ENCODE assay signal across 8 cellular contexts in the genomic region with DNA sequence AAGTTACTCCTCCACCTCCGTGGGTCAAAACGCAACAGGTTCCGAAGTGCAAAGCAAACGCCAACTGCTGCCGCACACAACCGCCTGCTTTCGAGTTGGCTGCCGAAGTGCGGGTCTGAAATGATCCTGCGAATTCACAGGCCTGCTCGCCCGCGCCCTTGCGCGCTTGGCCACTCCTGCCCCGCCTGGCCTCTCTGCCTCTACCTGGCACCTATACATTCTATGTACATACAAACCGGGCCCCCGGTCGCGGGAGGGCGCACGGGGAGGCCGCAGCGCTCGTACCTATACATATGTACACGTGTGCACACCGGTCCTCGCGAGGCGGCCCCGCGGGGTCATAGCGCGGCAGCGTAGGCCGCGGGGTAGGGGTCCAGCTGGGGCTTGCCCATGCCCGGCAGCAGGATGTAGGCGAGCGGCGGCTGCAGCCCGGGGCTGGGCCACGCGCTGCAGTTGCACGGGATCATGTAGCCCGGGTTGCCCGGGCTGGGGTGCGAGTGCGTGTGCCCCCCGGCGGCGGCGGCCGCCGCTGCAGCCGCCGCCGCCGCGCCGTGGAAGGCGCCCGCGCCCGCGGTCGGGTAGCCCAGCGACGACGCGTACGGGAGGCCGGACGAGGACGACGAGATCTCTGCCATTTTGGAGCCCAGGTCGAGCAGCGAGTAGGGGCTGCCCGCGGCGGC. TPM values are rescaled to one million over a fixed set of nuclear protein-coding genes. Genes with fewer than 3 reads are reported as not detected.
DNase-seq lines count a peak whose midpoint lies in the region; TF ChIP-seq lines count a peak whose summit lies in the region.

No MANE protein-coding gene starts in this region.

- peak overlapping the region; percentile 36 for H3K4me3 Mint-ChIP-seq in activated CD4-positive, alpha-beta memory T cell treated with anti-CD3 and anti-CD28 coated beads for 36 hours
- H3K4me3 Mint-ChIP-seq in activated CD4-positive, alpha-beta memory T cell treated with anti-CD3 and anti-CD28 coated beads, Interleukin-2, amount 10 ng/mL, durations not matched to agents 7 days and 5 days = no peak overlapping the region
- H3K4me3 Mint-ChIP-seq in endothelial cell (ENCODE audit: unreplicated experiment) = peak overlapping the region; percentile 70

- H3K4me3 ChIP-seq in HAP-1 (peak overlapping the region; percentile 50), PC-9 (no peak overlapping the region)

- no peaks in the 10 kb centered on the region; the same call in 1 of the 2 replicates for H3K36me3 ChIP-seq in HAP-1 (replicated peaks)
- H3K36me3 ChIP-seq in PC-9 (ENCODE audit: low read depth) = no peaks in the 10 kb centered on the region

- peaks cover 21% of the 10 kb centered on the region for H3K4me1 Mint-ChIP-seq in activated CD4-positive, alpha-beta memory T cell treated with anti-CD3 and anti-CD28 coated beads for 36 hours (ENCODE audit: low read depth)
- peaks cover 20% of the 10 kb centered on the region for H3K4me1 Mint-ChIP-seq in activated CD4-positive, alpha-beta memory T cell treated with anti-CD3 and anti-CD28 coated beads, Interleukin-2, amount 10 ng/mL, durations not matched to agents 7 days and 5 days
- H3K4me1 Mint-ChIP-seq in endothelial cell (ENCODE audit: unreplicated experiment) = peaks cover 21% of the 10 kb centered on the region

- TF ChIP-seq CTCF in endothelial cell (IDR thresholded peaks at IDR 0.05; ENCODE audit: unreplicated experiment) (peak; percentile 36), PC-9 (conservative IDR thresholded peaks at IDR 0.05) (no peak)

- POLR2A ChIA-PET in activated CD4-positive, alpha-beta memory T cell treated with anti-CD3 and anti-CD28 coated beads for 36 hours (lab: Charles Lee) = no interaction called here
- POLR2A ChIA-PET in activated CD4-positive, alpha-beta memory T cell treated with anti-CD3 and anti-CD28 coated beads, Interleukin-2, amount 10 ng/mL, durations not matched to agents 7 days and 5 days (lab: Charles Lee) = no interaction called here
- POLR2A ChIA-PET in PC-9 (lab: Charles Lee; ENCODE audit: unreplicated experiment) = no interaction called here

- no TSS peak for BruUV-seq in PC-9 (replicated peaks; lab: Mats Ljungman, UMichigan)

- H3K4me2 ChIP-seq in PC-9 = no peak overlapping the region

- no peaks in the 10 kb centered on the region for H3K27me3 ChIP-seq in HAP-1 (ENCODE audit: low read depth)
- H3K27me3 ChIP-seq in PC-9 (ENCODE audit: insufficient read depth, low read depth) = peaks cover 59% of the 10 kb centered on the region

- intact Hi-C loops in activated CD4-positive, alpha-beta memory T cell treated with anti-CD3 and anti-CD28 coated beads for 36 hours (cut with micrococcal nuclease) = loop anchor here (5.0 to 10.0 kb wide), 2 partner anchors 34 to 444 kb away; no protein-coding TSS in a partner anchor
- intact Hi-C loops in PC-9 (cut with micrococcal nuclease; ENCODE audit: unreplicated experiment) = no loop called here

- in situ Hi-C loops in HAP-1 (cut with MboI; ENCODE audit: low sequenced_read_pairs) = loop anchor here (5.0 to 10.0 kb wide), 2 partner anchors 114 to 236 kb away; no protein-coding TSS in a partner anchor

- H3K27ac Mint-ChIP-seq in activated CD4-positive, alpha-beta memory T cell treated with anti-CD3 and anti-CD28 coated beads for 36 hours = no peak overlapping the region
- H3K27ac Mint-ChIP-seq in activated CD4-positive, alpha-beta memory T cell treated with anti-CD3 and anti-CD28 coated beads, Interleukin-2, amount 10 ng/mL, durations not matched to agents 7 days and 5 days = no peak overlapping the region
- H3K27ac Mint-ChIP-seq in endothelial cell (ENCODE audit: unreplicated experiment) = no peak overlapping the region

- H3K36me3 Mint-ChIP-seq in activated CD4-positive, alpha-beta memory T cell treated with anti-CD3 and anti-CD28 coated beads for 36 hours = peaks cover 2% of the 10 kb centered on the region
- H3K36me3 Mint-ChIP-seq in activated CD4-positive, alpha-beta memory T cell treated with anti-CD3 and anti-CD28 coated beads, Interleukin-2, amount 10 ng/mL, durations not matched to agents 7 days and 5 days (ENCODE audit: low read depth) = peaks cover 3% of the 10 kb centered on the region
- H3K36me3 Mint-ChIP-seq in endothelial cell (ENCODE audit: low read depth, unreplicated experiment) = peaks cover 3% of the 10 kb centered on the region

- H3K9me2 ChIP-seq in PC-9 (ENCODE audit: insufficient read depth) = no peaks in the 10 kb centered on the region

- H3K27me3 Mint-ChIP-seq in activated CD4-positive, alpha-beta memory T cell treated with anti-CD3 and anti-CD28 coated beads for 36 hours = peaks cover 72% of the 10 kb centered on the region
- H3K27me3 Mint-ChIP-seq in activated CD4-positive, alpha-beta memory T cell treated with anti-CD3 and anti-CD28 coated beads, Interleukin-2, amount 10 ng/mL, durations not matched to agents 7 days and 5 days = peaks cover 79% of the 10 kb centered on the region
- peaks cover 37% of the 10 kb centered on the region for H3K27me3 Mint-ChIP-seq in endothelial cell (ENCODE audit: unreplicated experiment)

- H3K9me3 ChIP-seq in HAP-1 (no peaks in the 10 kb centered on the region), PC-9 (ENCODE audit: insufficient read depth, low read depth) (no peaks in the 10 kb centered on the region)

- no peaks in the 10 kb centered on the region for H3F3A ChIP-seq in PC-9 (ENCODE audit: insufficient read depth, low read depth)

- CTCF ChIA-PET in activated CD4-positive, alpha-beta memory T cell treated with anti-CD3 and anti-CD28 coated beads for 36 hours (lab: Charles Lee) = interaction anchor here (1.1 to 1.3 kb wide), 2 partner anchors 90 to 256 kb away, joined by 3 read pairs; no protein-coding TSS in a partner anchor
- CTCF ChIA-PET in activated CD4-positive, alpha-beta memory T cell treated with anti-CD3 and anti-CD28 coated beads, Interleukin-2, amount 10 ng/mL, durations not matched to agents 7 days and 5 days (lab: Charles Lee) = no interaction called here
- CTCF ChIA-PET in PC-9 (lab: Charles Lee) = no interaction called here

- no peak overlapping the region for H3K27ac ChIP-seq in PC-9

- H3K4me1 ChIP-seq in HAP-1 = peaks cover 37% of the 10 kb centered on the region
- no peaks in the 10 kb centered on the region for H3K4me1 ChIP-seq in PC-9 (replicated peaks; ENCODE audit: insufficient read depth)

- H2AFZ ChIP-seq in PC-9 = no peak overlapping the region

- H3K79me2 ChIP-seq in PC-9 (ENCODE audit: low read depth) = no peaks in the 10 kb centered on the region

- H4K20me1 ChIP-seq in PC-9 (ENCODE audit: insufficient read depth) = no peaks in the 10 kb centered on the region

- DNase-seq in activated CD4-positive, alpha-beta memory T cell treated with anti-CD3 and anti-CD28 coated beads for 36 hours = peak; percentile 34
- DNase-seq in activated CD4-positive, alpha-beta memory T cell treated with anti-CD3 and anti-CD28 coated beads, Interleukin-2, amount 10 ng/mL, durations not matched to agents 7 days and 5 days = no peak
- DNase-seq in HAP-1 (ENCODE audit: low spot score in 2 of 2) (peak; percentile 51 to 72), NCI-H510A treated with DMSO at 0.1 percent for 48 hours (lab: John Stamatoyannopoulos, UW) (peak; percentile 36), endothelial cell (ENCODE audit: low spot score) (peak; percentile 55), retina (peak; percentile 72), PC-9 (no peak), SIG-M5 treated with dmso at 0.1 percent for 504 hours (lab: John Stamatoyannopoulos, UW; ENCODE audit: unreplicated experiment) (no peak)

- H3K9me3 Mint-ChIP-seq in activated CD4-positive, alpha-beta memory T cell treated with anti-CD3 and anti-CD28 coated beads for 36 hours = no peaks in the 10 kb centered on the region
- no peaks in the 10 kb centered on the region for H3K9me3 Mint-ChIP-seq in activated CD4-positive, alpha-beta memory T cell treated with anti-CD3 and anti-CD28 coated beads, Interleukin-2, amount 10 ng/mL, durations not matched to agents 7 days and 5 days
- no peaks in the 10 kb centered on the region for H3K9me3 Mint-ChIP-seq in endothelial cell (ENCODE audit: unreplicated experiment)

RNA-seq across cellular contexts. Expression of a gene that starts 1.3 kb away (rescaled TPM):
- not detected for total RNA-seq in activated CD4-positive, alpha-beta memory T cell treated with anti-CD3 and anti-CD28 coated beads for 36 hours
- not detected for total RNA-seq in activated CD4-positive, alpha-beta memory T cell treated with anti-CD3 and anti-CD28 coated beads, Interleukin-2, amount 10 ng/mL, durations not matched to agents 7 days and 5 days
- not detected for total RNA-seq in endothelial cell (ENCODE audit: unreplicated experiment)
- total RNA-seq in PC-9 (2021) = not detected in 2 replicates

Comparison
In these comparisons a context has a peak if more than half of its experiments do, and no peak if none do; other contexts are left out.
1. DNase-seq: peak in activated CD4-positive, alpha-beta memory T cell treated with anti-CD3 and anti-CD28 coated beads for 36 hours (single experiment), HAP-1 (2 of 2), NCI-H510A treated with DMSO at 0.1 percent for 48 hours (single experiment), endothelial cell (single experiment) and retina (single experiment); none in activated CD4-positive, alpha-beta memory T cell treated with anti-CD3 and anti-CD28 coated beads, Interleukin-2, amount 10 ng/mL, durations not matched to agents 7 days and 5 days (single experiment), PC-9 (0 of 2) and SIG-M5 treated with dmso at 0.1 percent for 504 hours (single experiment).